ENCODE assay signal across 10 cellular contexts in genomic region chr11:2466869-2467694, GRCh38. TPM values are rescaled to one million over a fixed set of nuclear protein-coding genes. Genes with fewer than 3 reads are reported as not detected.
DNase-seq lines count a peak whose midpoint lies in the region; ATAC-seq and TF ChIP-seq lines count a peak whose summit lies in the region.
"Had no signal": no experiment of that assay in that cellular context is flagged by ENCODE, and none has a peak within 500 bp of the region (broad histone marks: within the 10 kb centered on the region; RNA-seq: fewer than 3 reads in every experiment).

No MANE protein-coding gene starts in this region.

- no peak overlapping the region for H3K4me3 ChIP-seq in right atrium auricular region
- H3K4me3 ChIP-seq in coronary artery: no peak overlapping the region
- H3K4me3 ChIP-seq in thyroid gland (replicated peaks in 1 of 3): no peak overlapping the region

- no peak for TF ChIP-seq POLR2A in thyroid gland (IDR thresholded peaks at IDR 0.05)

- no peak for TF ChIP-seq CTCF in right atrium auricular region (IDR thresholded peaks at IDR 0.05)
- no peak for TF ChIP-seq CTCF in coronary artery (IDR thresholded peaks at IDR 0.05)
- no peak for TF ChIP-seq CTCF in thyroid gland (IDR thresholded peaks at IDR 0.05)

- 85 to 97% methylated on average over 7 to 14 of the region's 16 CpGs for WGBS in thyroid gland, 2 donors

- H3K4me1 ChIP-seq in right atrium auricular region: peaks cover 0 to 50% of the 10 kb centered on the region in 2 donors
- H3K4me1 ChIP-seq in thyroid gland: peaks cover 38 to 49% of the 10 kb centered on the region in 2 donors

- ATAC-seq in Right ventricle myocardium inferior (no peak), GM19463 (IDR thresholded peaks at IDR 0.05; ENCODE audit: unreplicated experiment) (no peak)

- no peaks in the 10 kb centered on the region for H3K27me3 ChIP-seq in right atrium auricular region
- no peaks in the 10 kb centered on the region for H3K27me3 ChIP-seq in thyroid gland

- peak overlapping the region; percentile 85 to 96 for H3K27ac ChIP-seq in right atrium auricular region
- H3K27ac ChIP-seq in coronary artery: no peak overlapping the region
- H3K27ac ChIP-seq in thyroid gland: peak overlapping the region in 2 of 3 donors; percentile 99 to 100

- DNase-seq in right atrium auricular region (ENCODE audit: low spot score) (peak; percentile 53), Right ventricle myocardium inferior (ENCODE audit: missing footprints) (no peak), T-helper 22 cell (ENCODE audit: low read depth) (peak; percentile 27), coronary artery (ENCODE audit: low spot score) (peak; percentile 68), thyroid gland (no peak), COLO668 (lab: John Stamatoyannopoulos, UW; ENCODE audit: unreplicated experiment) (no peak), NCI-H510A treated with DMSO at 0.1 percent for 48 hours (lab: John Stamatoyannopoulos, UW) (no peak)
- DNase-seq: NCI-H1417 had no signal

- H3K9me3 ChIP-seq in right atrium auricular region: no peaks in the 10 kb centered on the region
- no peaks in the 10 kb centered on the region for H3K9me3 ChIP-seq in thyroid gland

- intact Hi-C loops in Right ventricle myocardium inferior (cut with DNase I) (no loop called here), thyroid gland (cut with DNase I) (no loop called here)

- H3K36me3 ChIP-seq in right atrium auricular region: no peaks in the 10 kb centered on the region
- no peaks in the 10 kb centered on the region for H3K36me3 ChIP-seq in thyroid gland

RNA-seq across cellular contexts. Expression of gene KCNQ1, which starts 22.3 kb away (rescaled TPM):
- total RNA-seq in right atrium auricular region (10 to 100 TPM; 12.7 to 25.1 TPM), Right ventricle myocardium inferior (40.0 TPM), thyroid gland (100 to 1,000 TPM in 2 of 4 donors, 10 to 100 TPM in 2; 51.3 to 103 (median 97.8) TPM)

RNA-seq across cellular contexts. Expression of gene TRPM5, which starts 22.8 kb away (rescaled TPM):
- total RNA-seq in right atrium auricular region (not detected), Right ventricle myocardium inferior (not detected), thyroid gland (1 to 10 TPM in 1 of 4 donors, under 1 TPM in 3; 0.54 to 2.4 (median 0.73) TPM)
- total RNA-seq: activated CD8-positive, alpha-beta memory T cell treated with anti-CD3 and anti-CD28 coated beads for 36 hours had no signal

Comparison
In these comparisons a context has a peak if more than half of its experiments do, and no peak if none do; other contexts are left out.
1. DNase-seq: peak in right atrium auricular region (single experiment), T-helper 22 cell (single experiment) and coronary artery (single experiment); none in Right ventricle myocardium inferior (single experiment), thyroid gland (0 of 2), COLO668 (single experiment) and NCI-H510A treated with DMSO at 0.1 percent for 48 hours (single experiment).
2. H3K27ac ChIP-seq: peak in right atrium auricular region (2 of 2) and thyroid gland (2 of 3); none in coronary artery (0 of 2).